In genomic region chr7:116924741-116925140, GRCh38 we compare ENCODE assay signal across 18 cellular contexts. TPM values are rescaled to one million over a fixed set of nuclear protein-coding genes. Genes with fewer than 3 reads are reported as not detected.
DNase-seq lines count a peak whose midpoint lies in the region; ATAC-seq and TF ChIP-seq lines count a peak whose summit lies in the region.
"Had no signal": no experiment of that assay in that cellular context is flagged by ENCODE, and none has a peak within 500 bp of the region (broad histone marks: within the 10 kb centered on the region; RNA-seq: fewer than 3 reads in every experiment).

No MANE protein-coding gene starts in this region.

- H3K4me2 ChIP-seq in PC-3 (ENCODE audit: low read length) = no peak overlapping the region
- H3K4me2 ChIP-seq: A549, PC-9 had no signal

- H2AFZ ChIP-seq in PC-3 (ENCODE audit: low read length) = no peak overlapping the region
- H2AFZ ChIP-seq: PC-9 had no signal

- H3K9ac ChIP-seq in PC-3 (ENCODE audit: low read length) = no peak overlapping the region

- no peak for TF ChIP-seq CTCF in AG04450 (IDR thresholded peaks at IDR 0.05; ENCODE audit: low read depth, low read length)
- no peak for TF ChIP-seq CTCF in PC-3 (conservative IDR thresholded peaks at IDR 0.05; ENCODE audit: low read depth, low read length)
- no peak for TF ChIP-seq CTCF in nephron progenitor cell (IDR thresholded peaks at IDR 0.05)

- intact Hi-C loops in PC-3 (cut with micrococcal nuclease) = no loop called here

- H3K79me2 ChIP-seq in PC-3 (ENCODE audit: low read length) = no peaks in the 10 kb centered on the region

- H3K27ac Mint-ChIP-seq in nephron progenitor cell = peak overlapping the region; percentile 71
- H3K27ac Mint-ChIP-seq in immature natural killer cell = no peak overlapping the region

- no TSS peak for BruUV-seq in PC-3 (replicated peaks; lab: Mats Ljungman, UMichigan)

- H3K36me3 ChIP-seq in PC-3 (ENCODE audit: low read depth, low read length) = no peaks in the 10 kb centered on the region

- CTCF ChIA-PET in AG04450 (lab: Charles Lee) (interaction anchor here (0.7 kb wide), 1 partner anchor 15 kb away, joined by 4 read pairs; no protein-coding TSS in a partner anchor), PC-3 (lab: Charles Lee) (interaction anchor here (0.8 kb wide), 1 partner anchor 64 kb away, joined by 3 read pairs; no protein-coding TSS in a partner anchor)

- POLR2A ChIA-PET in AG04450 (lab: Yijun Ruan, JAX) = no interaction called here
- POLR2A ChIA-PET in PC-3 (lab: Charles Lee; ENCODE audit: unreplicated experiment) = no interaction called here

- H3K27me3 Mint-ChIP-seq in nephron progenitor cell (ENCODE audit: low read depth, poor library complexity) = peaks cover 16% of the 10 kb centered on the region
- H3K27me3 Mint-ChIP-seq in immature natural killer cell (ENCODE audit: low read depth in 3 of 3) = peaks cover 0 to 2% (median 0%) of the 10 kb centered on the region in 3 donors

- DNase-seq in AG04450 (ENCODE audit: low read depth, low spot score) (peak; percentile 3), PC-3 (peak; percentile 12), brain pericyte (ENCODE audit: low read depth, low spot score) (peak; percentile 17), nephron progenitor cell (no peak), immature natural killer cell (no peak), NCI-H2196 treated with DMSO at 0.1 percent for 48 hours (lab: John Stamatoyannopoulos, UW; ENCODE audit: unreplicated experiment) (no peak), SW 1271 (lab: John Stamatoyannopoulos, UW) (no peak)
- DNase-seq in activated CD4-positive, alpha-beta T cell treated with anti-CD3 and anti-CD28 coated beads, Interleukin-2, amount 50 U/mL, for 1 hour = no peak
- DNase-seq: Caco-2, DMS53, NCI-H1092, NCI-H2107, NCI-H345, PC-9 had no signal

- H4K20me1 ChIP-seq in PC-3 (ENCODE audit: low read length) = no peaks in the 10 kb centered on the region

- H3K9me2 ChIP-seq in PC-3 (replicated peaks; ENCODE audit: low read length) = no peaks in the 10 kb centered on the region

- no peak overlapping the region for H3K4me3 ChIP-seq in AG04450 (ENCODE audit: low read depth, low read length)
- H3K4me3 ChIP-seq in PC-3 (ENCODE audit: low read length) = no peak overlapping the region
- H3K4me3 ChIP-seq: A549, GM12878, K562, PC-9 had no signal

- no peaks in the 10 kb centered on the region for H3K9me3 Mint-ChIP-seq in nephron progenitor cell
- no peaks in the 10 kb centered on the region for H3K9me3 Mint-ChIP-seq in immature natural killer cell

- no peak overlapping the region for H3K27ac ChIP-seq in AG04450 (ENCODE audit: low read depth, low read length)
- no peak overlapping the region for H3K27ac ChIP-seq in PC-3 (ENCODE audit: low read length)
- H3K27ac ChIP-seq: A549 had no signal

- H3F3A ChIP-seq in PC-3 (ENCODE audit: low read length, unreplicated experiment) = no peaks in the 10 kb centered on the region

- H3K4me1 ChIP-seq in PC-3 (ENCODE audit: insufficient read depth, low read length) = peaks cover 7% of the 10 kb centered on the region; the same call in 1 of the 2 replicates
- H3K4me1 ChIP-seq: A549, Caco-2 had no signal

- H3K9me3 ChIP-seq in AG04450 (ENCODE audit: control insufficient read depth, insufficient read depth, low read length) (no peaks in the 10 kb centered on the region), PC-3 (ENCODE audit: low read length) (no peaks in the 10 kb centered on the region)
- H3K9me3 ChIP-seq: A549, Caco-2 had no signal

- H3K36me3 Mint-ChIP-seq in nephron progenitor cell (ENCODE audit: low read depth) (peaks cover 19% of the 10 kb centered on the region), immature natural killer cell (peaks cover 0 to 8% (median 3%) of the 10 kb centered on the region in 3 donors)

- H3K27me3 ChIP-seq in AG04450 (ENCODE audit: control insufficient read depth, insufficient read depth, low read length) = no peaks in the 10 kb centered on the region
- no peaks in the 10 kb centered on the region for H3K27me3 ChIP-seq in PC-3 (ENCODE audit: low read length)

- peaks cover 5% of the 10 kb centered on the region for H3K4me1 Mint-ChIP-seq in nephron progenitor cell
- peaks cover 4 to 7% of the 10 kb centered on the region in 2 donors for H3K4me1 Mint-ChIP-seq in immature natural killer cell

- peak; percentile 66 for ATAC-seq in PC-3
- ATAC-seq: A549, GM12878, HCT116, K562 had no signal

- H3K4me3 Mint-ChIP-seq in nephron progenitor cell = no peak overlapping the region
- no peak overlapping the region for H3K4me3 Mint-ChIP-seq in immature natural killer cell

RNA-seq across cellular contexts. Expression of gene ST7, which starts 28.6 kb away (rescaled TPM):
- polyA plus RNA-seq in AG04450 (2011; rRNA removed) (30.9 and 34.5 TPM in 2 replicates), immature natural killer cell (10 to 100 TPM; 11.3 to 14.7 (median 14.2) TPM)
- polyA minus RNA-seq in AG04450 (2011; rRNA and poly(A)+ RNA removed) = 30.0 and 34.2 TPM in 2 replicates
- total RNA-seq in PC-3 (2014; rRNA removed) = 13.1 and 19.7 TPM in 2 replicates

Comparison
In these comparisons a context has a peak if more than half of its experiments do, and no peak if none do; other contexts are left out.
1. DNase-seq: peak in AG04450 (single experiment), PC-3 (single experiment) and brain pericyte (single experiment); none in nephron progenitor cell (single experiment), immature natural killer cell (0 of 3), activated CD4-positive, alpha-beta T cell treated with anti-CD3 and anti-CD28 coated beads, Interleukin-2, amount 50 U/mL, for 1 hour (single experiment), NCI-H2196 treated with DMSO at 0.1 percent for 48 hours (single experiment) and SW 1271 (0 of 2).